ENCODE assay signal across 9 cellular contexts in genomic region chr15:64843996-64844395, GRCh38. TPM values are rescaled to one million over a fixed set of nuclear protein-coding genes. Genes with fewer than 3 reads are reported as not detected.
DNase-seq lines count a peak whose midpoint lies in the region; ATAC-seq and TF ChIP-seq lines count a peak whose summit lies in the region.
"Had no signal": no experiment of that assay in that cellular context is flagged by ENCODE, and none has a peak within 500 bp of the region (broad histone marks: within the 10 kb centered on the region; RNA-seq: fewer than 3 reads in every experiment).

No MANE protein-coding gene starts in this region.

- TF ChIP-seq CTCF in left ventricle myocardium inferior (IDR thresholded peaks at IDR 0.05; ENCODE audit: borderline replicate concordance), result no peak
- TF ChIP-seq CTCF in cardiac fibroblast (IDR thresholded peaks at IDR 0.05; ENCODE audit: low read depth, low read length), result no peak
- no peak for TF ChIP-seq CTCF in upper lobe of left lung (IDR thresholded peaks at IDR 0.05)

- H3K4me3 ChIP-seq in left ventricle myocardium inferior, result peak overlapping the region; percentile 99
- peak overlapping the region; percentile 96 to 97 for H3K4me3 ChIP-seq in cardiac fibroblast (replicated peaks in 1 of 2; ENCODE audit: low read depth in 2 of 2, low read length in 2 of 2)
- H3K4me3 ChIP-seq in mucosa of rectum (ENCODE audit: low read length in 2 of 2), result peak overlapping the region; percentile 43 to 88
- peak overlapping the region; percentile 44 to 99 (median 77) for H3K4me3 ChIP-seq in upper lobe of left lung

- peak overlapping the region; percentile 44 to 58 for H3K9ac ChIP-seq in mucosa of rectum (ENCODE audit: low read depth in 1 of 2, low read length in 2 of 2)

- ATAC-seq in upper lobe of left lung (ENCODE audit: low FRiP score in 2 of 2) (no peak), HG03097 (IDR thresholded peaks at IDR 0.05; ENCODE audit: low FRiP score, unreplicated experiment) (no peak)

- no peak for TF ChIP-seq POLR2A in upper lobe of left lung (IDR thresholded peaks at IDR 0.05)

- WGBS in upper lobe of left lung, 2 donors, result 54 to 58% methylated on average over 4 of the region's 4 CpGs

- H3K36me3 ChIP-seq in left ventricle myocardium inferior (peaks cover 7% of the 10 kb centered on the region), mucosa of rectum (ENCODE audit: control insufficient read depth in 2 of 2, insufficient read depth in 2 of 2, low read length in 2 of 2) (peaks cover 0 to 3% of the 10 kb centered on the region in 2 donors), upper lobe of left lung (peaks cover 0 to 21% (median 5%) of the 10 kb centered on the region in 4 donors)

- H3K27me3 ChIP-seq in left ventricle myocardium inferior (ENCODE audit: low read depth) (no peaks in the 10 kb centered on the region), mucosa of rectum (ENCODE audit: control insufficient read depth in 2 of 2, insufficient read depth in 2 of 2, low read length in 2 of 2) (peaks cover 0 to 6% of the 10 kb centered on the region in 2 donors), upper lobe of left lung (no peaks in the 10 kb centered on the region)

- H3K9me3 ChIP-seq in left ventricle myocardium inferior (replicated peaks) (no peaks in the 10 kb centered on the region), mucosa of rectum (ENCODE audit: control insufficient read depth in 2 of 2, low read length in 2 of 2) (no peaks in the 10 kb centered on the region), upper lobe of left lung (no peaks in the 10 kb centered on the region)

- H3K27ac ChIP-seq in left ventricle myocardium inferior (replicated peaks), result peak overlapping the region; percentile 99
- peak overlapping the region; percentile 62 to 86 for H3K27ac ChIP-seq in mucosa of rectum (ENCODE audit: low read depth in 2 of 2, low read length in 2 of 2)
- H3K27ac ChIP-seq in upper lobe of left lung, result peak overlapping the region; percentile 93 to 99 (median 96)

- no peak for DNase-seq in left ventricle myocardium inferior
- no peak for DNase-seq in cardiac septum (ENCODE audit: low spot score)
- DNase-seq in cardiac fibroblast (ENCODE audit: low read depth in 2 of 2), result no peak
- no peak for DNase-seq in upper lobe of left lung
- no peak for DNase-seq in NCI-H524 treated with DMSO at 0.1 percent for 48 hours (lab: John Stamatoyannopoulos, UW)
- no peak for DNase-seq in DMS 273 treated with DMSO at 0.1 percent for 48 hours (lab: John Stamatoyannopoulos, UW)
- DNase-seq: NCI-H146 had no signal

- intact Hi-C loops in left ventricle myocardium inferior (cut with micrococcal nuclease) (loop anchor here (10.0 kb wide), 1 partner anchor 51 kb away; no protein-coding TSS in a partner anchor), cardiac septum (cut with DNase I) (loop anchor here (5.0 kb wide), 1 partner anchor 53 kb away; no protein-coding TSS in a partner anchor)

- TF ChIP-seq EP300 in upper lobe of left lung (IDR thresholded peaks at IDR 0.05), result no peak

- H3K4me1 ChIP-seq in left ventricle myocardium inferior (peaks cover 74% of the 10 kb centered on the region), mucosa of rectum (ENCODE audit: control insufficient read depth in 2 of 2, insufficient read depth in 2 of 2, low read length in 2 of 2) (peaks cover 24 to 32% of the 10 kb centered on the region in 2 donors), upper lobe of left lung (peaks cover 53 to 68% (median 58%) of the 10 kb centered on the region in 4 donors)

RNA-seq across cellular contexts. Expression of gene PLEKHO2, which starts 2.3 kb away (rescaled TPM):
- total RNA-seq in left ventricle myocardium inferior (8.0 TPM), cardiac septum (10.4 TPM), upper lobe of left lung (10 to 100 TPM; 21.9 to 83.0 (median 51.3) TPM)

RNA-seq across cellular contexts. Expression of gene PIF1, which starts 18.5 kb away (rescaled TPM):
- 0.41 TPM for total RNA-seq in left ventricle myocardium inferior
- total RNA-seq in cardiac septum, result 1.6 TPM
- total RNA-seq in upper lobe of left lung, result 1 to 10 TPM in 4 of 6 donors, under 1 TPM in 2; 0.61 to 6.2 (median 1.1) TPM
